In genomic region chr18:31309115-31309514, GRCh38 we compare ENCODE assay signal across 37 cellular contexts. TPM values are rescaled to one million over a fixed set of nuclear protein-coding genes. Genes with fewer than 3 reads are reported as not detected.
"Had no signal": no experiment of that assay in that cellular context is flagged by ENCODE, and none has a peak within 500 bp of the region (broad histone marks: within the 10 kb centered on the region; RNA-seq: fewer than 3 reads in every experiment).

No MANE protein-coding gene starts in this region.

- DNase-seq: Karpas-422, Kasumi-1, MG63, MM.1S, MV-4-11, NCI-H1048, NCI-H1092, NCI-H1092 treated with DMSO at 0.1 percent for 48 hours, NCI-H1105, NCI-H1105 treated with DMSO at 0.1 percent for 48 hours, NCI-H1417, NCI-H1417 treated with DMSO at 0.1 percent for 48 hours, NCI-H1436, NCI-H1436 treated with DMSO at 0.1 percent for 48 hours, NCI-H146, NCI-H1694, NCI-H1694 treated with DMSO at 0.1 percent for 48 hours, NCI-H187, NCI-H187 treated with DMSO at 0.1 percent for 48 hours, NCI-H1930, NCI-H2029, NCI-H2029 treated with DMSO at 0.1 percent for 48 hours, NCI-H2081, NCI-H2081 treated with DMSO at 0.1 percent for 48 hours, NCI-H2107, NCI-H2171, NCI-H2171 treated with DMSO at 0.1 percent for 48 hours, NCI-H2227 treated with DMSO at 0.1 percent for 48 hours, NCI-H226, NCI-H345, NCI-H446, NCI-H446 treated with DMSO at 0.1 percent for 48 hours, NCI-H510A, NCI-H510A treated with DMSO at 0.1 percent for 48 hours had no signal

- H3K27me3 ChIP-seq: MG63 had no signal

- H3K9me3 ChIP-seq: MG63 had no signal

- H3K4me3 ChIP-seq: MG63 had no signal

- H3K36me3 ChIP-seq: MG63 had no signal

RNA-seq across cellular contexts. Expression of gene DSG1, which starts 8.8 kb away (rescaled TPM):
- total RNA-seq: LHCN-M2, M059J, MCF 10A had no signal
